8 cellular contexts compared by ENCODE assay signal in genomic region chr3:170154084-170154483, GRCh38. TPM values are rescaled to one million over a fixed set of nuclear protein-coding genes. Genes with fewer than 3 reads are reported as not detected.
DNase-seq lines count a peak whose midpoint lies in the region; ATAC-seq, FAIRE-seq and TF ChIP-seq lines count a peak whose summit lies in the region.

No MANE protein-coding gene starts in this region.

- H3K4me1 ChIP-seq in kidney (ENCODE audit: control insufficient read depth in 1 of 2, insufficient read depth in 1 of 2, low read depth in 1 of 2, low read length in 2 of 2) = peaks cover 7 to 12% of the 10 kb centered on the region in 2 donors

- no peak overlapping the region for H3K4me3 ChIP-seq in kidney (ENCODE audit: low read length in 2 of 2)

- no peak overlapping the region for H3K27ac ChIP-seq in kidney (ENCODE audit: low read depth in 2 of 2, low read length in 2 of 2)

- H3K4me1 Mint-ChIP-seq in activated naive CD4-positive, alpha-beta T cell treated with anti-CD3 and anti-CD28 coated beads, Interleukin-2, amount 10 ng/mL, durations not matched to agents 7 days and 5 days = peaks cover 37% of the 10 kb centered on the region
- peaks cover 37% of the 10 kb centered on the region for H3K4me1 Mint-ChIP-seq in T-helper 17 cell
- peaks cover 39% of the 10 kb centered on the region for H3K4me1 Mint-ChIP-seq in stimulated activated effector memory CD8-positive, alpha-beta T cell treated with anti-CD3 and anti-CD28 coated beads, Interleukin-12 subunit alpha, Interleukin-12 subunit beta, amount 100 ng/mL, for 72 hours
- H3K4me1 Mint-ChIP-seq in nephron progenitor cell = peaks cover 23% of the 10 kb centered on the region

- peaks cover 2% of the 10 kb centered on the region for H3K9me3 Mint-ChIP-seq in activated naive CD4-positive, alpha-beta T cell treated with anti-CD3 and anti-CD28 coated beads, Interleukin-2, amount 10 ng/mL, durations not matched to agents 7 days and 5 days
- no peaks in the 10 kb centered on the region for H3K9me3 Mint-ChIP-seq in stimulated activated effector memory CD8-positive, alpha-beta T cell treated with anti-CD3 and anti-CD28 coated beads, Interleukin-12 subunit alpha, Interleukin-12 subunit beta, amount 100 ng/mL, for 72 hours
- peaks cover 8% of the 10 kb centered on the region for H3K9me3 Mint-ChIP-seq in nephron progenitor cell

- no peak for DNase-seq in activated naive CD4-positive, alpha-beta T cell treated with anti-CD3 and anti-CD28 coated beads, Interleukin-2, amount 10 ng/mL, durations not matched to agents 7 days and 5 days
- no peak for DNase-seq in activated naive CD4-positive, alpha-beta T cell treated with anti-CD3 and anti-CD28 coated beads, Interleukin-2, amount 50 U/mL, for 16 hours
- DNase-seq in T-helper 17 cell = no peak
- DNase-seq in stimulated activated effector memory CD8-positive, alpha-beta T cell treated with anti-CD3 and anti-CD28 coated beads, Interleukin-12 subunit alpha, Interleukin-12 subunit beta, amount 100 ng/mL, for 72 hours (ENCODE audit: low spot score in 2 of 2) = no peak
- no peak for DNase-seq in kidney
- DNase-seq in T-helper 2 cell = no peak
- DNase-seq in nephron progenitor cell = no peak

- H3K9me3 ChIP-seq in T-helper 17 cell (ENCODE audit: control insufficient read depth, low read length, poor library complexity, severe bottlenecking) (no peaks in the 10 kb centered on the region), kidney (ENCODE audit: control insufficient read depth in 1 of 2, low read length in 2 of 2) (no peaks in the 10 kb centered on the region)

- peaks cover 36% of the 10 kb centered on the region for H3K36me3 Mint-ChIP-seq in activated naive CD4-positive, alpha-beta T cell treated with anti-CD3 and anti-CD28 coated beads, Interleukin-2, amount 10 ng/mL, durations not matched to agents 7 days and 5 days
- H3K36me3 Mint-ChIP-seq in T-helper 17 cell (ENCODE audit: low read depth) (peaks cover 7% of the 10 kb centered on the region), nephron progenitor cell (ENCODE audit: low read depth) (peaks cover 71% of the 10 kb centered on the region)
- peaks cover 94% of the 10 kb centered on the region for H3K36me3 Mint-ChIP-seq in stimulated activated effector memory CD8-positive, alpha-beta T cell treated with anti-CD3 and anti-CD28 coated beads, Interleukin-12 subunit alpha, Interleukin-12 subunit beta, amount 100 ng/mL, for 72 hours

- peak overlapping the region; percentile 26 for H3K4me3 Mint-ChIP-seq in activated naive CD4-positive, alpha-beta T cell treated with anti-CD3 and anti-CD28 coated beads, Interleukin-2, amount 10 ng/mL, durations not matched to agents 7 days and 5 days
- no peak overlapping the region for H3K4me3 Mint-ChIP-seq in T-helper 17 cell
- H3K4me3 Mint-ChIP-seq in stimulated activated effector memory CD8-positive, alpha-beta T cell treated with anti-CD3 and anti-CD28 coated beads, Interleukin-12 subunit alpha, Interleukin-12 subunit beta, amount 100 ng/mL, for 72 hours = no peak overlapping the region
- H3K4me3 Mint-ChIP-seq in nephron progenitor cell = no peak overlapping the region

- intact Hi-C loops in kidney (cut with DNase I) = no loop called here

- H3K9ac ChIP-seq in kidney (ENCODE audit: low read length in 2 of 2) = no peak overlapping the region

- peaks cover 2 to 14% of the 10 kb centered on the region in 2 donors for H3K36me3 ChIP-seq in kidney (ENCODE audit: control insufficient read depth in 1 of 2, insufficient read depth in 2 of 2, low read length in 2 of 2)

- CTCF ChIA-PET in activated naive CD4-positive, alpha-beta T cell treated with anti-CD3 and anti-CD28 coated beads, Interleukin-2, amount 10 ng/mL, durations not matched to agents 7 days and 5 days (lab: Charles Lee) = interaction anchor here (2.3 kb wide), 1 partner anchor 17 kb away, joined by 6 read pairs; no protein-coding TSS in a partner anchor

- peak; percentile 20 for ATAC-seq in HG02884 (IDR thresholded peaks at IDR 0.05; ENCODE audit: unreplicated experiment)
- no peak for ATAC-seq in T-helper 17 cell
- ATAC-seq in stimulated activated effector memory CD8-positive, alpha-beta T cell treated with anti-CD3 and anti-CD28 coated beads, Interleukin-12 subunit alpha, Interleukin-12 subunit beta, amount 100 ng/mL, for 72 hours = no peak

- no peak for FAIRE-seq in kidney (lab: Jason Lieb, UNC)

- H3K27me3 Mint-ChIP-seq in activated naive CD4-positive, alpha-beta T cell treated with anti-CD3 and anti-CD28 coated beads, Interleukin-2, amount 10 ng/mL, durations not matched to agents 7 days and 5 days = no peaks in the 10 kb centered on the region
- H3K27me3 Mint-ChIP-seq in T-helper 17 cell = no peaks in the 10 kb centered on the region
- no peaks in the 10 kb centered on the region for H3K27me3 Mint-ChIP-seq in nephron progenitor cell (ENCODE audit: low read depth, poor library complexity)

- peak overlapping the region; percentile 91 for H3K27ac Mint-ChIP-seq in activated naive CD4-positive, alpha-beta T cell treated with anti-CD3 and anti-CD28 coated beads, Interleukin-2, amount 10 ng/mL, durations not matched to agents 7 days and 5 days
- H3K27ac Mint-ChIP-seq in T-helper 17 cell (peak overlapping the region; percentile 89), nephron progenitor cell (no peak overlapping the region)
- peak overlapping the region; percentile 40 for H3K27ac Mint-ChIP-seq in stimulated activated effector memory CD8-positive, alpha-beta T cell treated with anti-CD3 and anti-CD28 coated beads, Interleukin-12 subunit alpha, Interleukin-12 subunit beta, amount 100 ng/mL, for 72 hours

- no peak for TF ChIP-seq CTCF in kidney (IDR thresholded peaks at IDR 0.05; ENCODE audit: borderline replicate concordance, extremely low read depth, insufficient read depth)
- no peak for TF ChIP-seq CTCF in nephron progenitor cell (IDR thresholded peaks at IDR 0.05)

RNA-seq across cellular contexts. Expression of gene PHC3, which starts 27.4 kb away (rescaled TPM):
- 100 to 1,000 TPM; 124 to 134 TPM for total RNA-seq in T-helper 17 cell
- 85.6 TPM for total RNA-seq in kidney
- polyA plus RNA-seq in kidney (ENCODE audit: insufficient read depth, low read depth, low replicate concordance) = 3.6 TPM
